In genomic region chr15:99592135-99592845, GRCh38 we compare ENCODE assay signal across 15 cellular contexts. TPM values are rescaled to one million over a fixed set of nuclear protein-coding genes. Genes with fewer than 3 reads are reported as not detected.
DNase-seq lines count a peak whose midpoint lies in the region; ATAC-seq, FAIRE-seq and TF ChIP-seq lines count a peak whose summit lies in the region.
"Had no signal": no experiment of that assay in that cellular context is flagged by ENCODE, and none has a peak within 500 bp of the region (broad histone marks: within the 10 kb centered on the region; RNA-seq: fewer than 3 reads in every experiment).

No MANE protein-coding gene starts in this region.

- H3K9me3 Mint-ChIP-seq in CD14-positive monocyte = peaks cover under 1 to 19% (median 5%) of the 10 kb centered on the region in 7 donors
- peaks cover 3 to 15% (median 8%) of the 10 kb centered on the region in 5 donors for H3K9me3 Mint-ChIP-seq in CD8-positive, alpha-beta memory T cell

- peaks cover 0 to 2% (median 0%) of the 10 kb centered on the region in 3 donors for H3K27me3 Mint-ChIP-seq in CD14-positive monocyte (ENCODE audit: low read depth in 3 of 3)
- no peaks in the 10 kb centered on the region for H3K27me3 Mint-ChIP-seq in CD8-positive, alpha-beta memory T cell
- H3K27me3 Mint-ChIP-seq: activated T-helper 17 cell treated with anti-CD3 and anti-CD28 coated beads, Interleukin-2, amount 50 U/mL, for 72 hours had no signal

- TF ChIP-seq CTCF in CD14-positive monocyte (IDR thresholded peaks at IDR 0.05) = no peak
- no peak for TF ChIP-seq CTCF in gastroesophageal sphincter (IDR thresholded peaks at IDR 0.05)

- no peak for TF ChIP-seq POLR2A in gastroesophageal sphincter (IDR thresholded peaks at IDR 0.05)

- DNase-seq in CD14-positive monocyte (ENCODE audit: low spot score) (no peak), glomerular visceral epithelial cell (ENCODE audit: extremely low spot score) (peak; percentile 22), non-pigmented ciliary epithelial cell (ENCODE audit: low read depth) (peak; percentile 53), GF-D8 (lab: John Stamatoyannopoulos, UW) (no peak), HTR-8/SVneo (ENCODE audit: insufficient read length, low spot score) (no peak)
- DNase-seq in CD8-positive, alpha-beta memory T cell = no peak
- DNase-seq: activated CD4-positive, alpha-beta T cell treated with anti-CD3 and anti-CD28 coated beads, Interleukin-2, amount 50 U/mL, for 48 hours; NCI-H1694 treated with DMSO at 0.1 percent for 48 hours; NCI-H526; upper lobe of left lung had no signal

- no peak for FAIRE-seq in HTR-8/SVneo (lab: Jason Lieb, UNC)

- no peaks in the 10 kb centered on the region for H3K4me1 ChIP-seq in CD8-positive, alpha-beta memory T cell (ENCODE audit: insufficient read depth, low read length)
- peaks cover 0 to 62% (median 2%) of the 10 kb centered on the region in 3 donors for H3K4me1 ChIP-seq in gastroesophageal sphincter

- H3K27me3 ChIP-seq in CD8-positive, alpha-beta memory T cell (ENCODE audit: insufficient read depth, low read length, poor library complexity, severe bottlenecking) = no peaks in the 10 kb centered on the region
- H3K27me3 ChIP-seq in gastroesophageal sphincter = no peaks in the 10 kb centered on the region
- H3K27me3 ChIP-seq: BLaER1 treated with 17β-estradiol and CSF1 and Interleukin-3, amounts not matched to agents 10 nM and 100 nM; upper lobe of left lung had no signal

- intact Hi-C loops in CD14-positive monocyte (cut with micrococcal nuclease) = no loop called here

- peaks cover 9 to 16% of the 10 kb centered on the region in 2 donors for H3K36me3 Mint-ChIP-seq in CD14-positive monocyte
- peaks cover 12 to 50% (median 14%) of the 10 kb centered on the region in 3 donors for H3K36me3 Mint-ChIP-seq in CD8-positive, alpha-beta memory T cell

- 78 to 79% methylated on average over 4 to 6 of the region's 6 CpGs for WGBS in gastroesophageal sphincter (ENCODE audit: low coverage in 1 of 2), 2 donors

- H3K4me1 Mint-ChIP-seq in CD14-positive monocyte = peaks cover 37% of the 10 kb centered on the region
- peaks cover 46 to 66% (median 51%) of the 10 kb centered on the region in 3 donors for H3K4me1 Mint-ChIP-seq in CD8-positive, alpha-beta memory T cell

- H3K27ac Mint-ChIP-seq in CD14-positive monocyte = peak overlapping the region in 5 of 7 donors; percentile 1 to 61 (median 10)
- H3K27ac Mint-ChIP-seq in CD8-positive, alpha-beta memory T cell = peak overlapping the region in 1 of 8 donors; percentile 34
- H3K27ac Mint-ChIP-seq: activated T-helper 17 cell treated with anti-CD3 and anti-CD28 coated beads, Interleukin-2, amount 50 U/mL, for 72 hours; T-helper 2 cell treated with Interferon-gamma antibody and Interleukin-4, amounts not matched to agents 5 μg/mL and 100 μg/mL, for 36 hours had no signal

- no peak overlapping the region for H3K4me3 Mint-ChIP-seq in CD14-positive monocyte
- no peak overlapping the region for H3K4me3 Mint-ChIP-seq in CD8-positive, alpha-beta memory T cell
- H3K4me3 Mint-ChIP-seq: activated T-helper 17 cell treated with anti-CD3 and anti-CD28 coated beads, Interleukin-2, amount 50 U/mL, for 72 hours; T-helper 2 cell treated with Interferon-gamma antibody and Interleukin-4, amounts not matched to agents 5 μg/mL and 100 μg/mL, for 36 hours had no signal

- H3K27ac ChIP-seq in angular gyrus (ENCODE audit: low read depth, low read length) = peak overlapping the region; percentile 13
- no peak overlapping the region for H3K27ac ChIP-seq in CD8-positive, alpha-beta memory T cell (ENCODE audit: low read depth, low read length)
- H3K27ac ChIP-seq in gastroesophageal sphincter = no peak overlapping the region

- H3K9me3 ChIP-seq in CD8-positive, alpha-beta memory T cell (ENCODE audit: low read length) = no peaks in the 10 kb centered on the region
- H3K9me3 ChIP-seq in gastroesophageal sphincter = peaks cover 0 to 6% (median 0%) of the 10 kb centered on the region in 3 donors
- H3K9me3 ChIP-seq: upper lobe of left lung had no signal

- H3K4me3 ChIP-seq in CD8-positive, alpha-beta memory T cell (ENCODE audit: low read length) = no peak overlapping the region
- H3K4me3 ChIP-seq in gastroesophageal sphincter = no peak overlapping the region
- H3K4me3 ChIP-seq: upper lobe of left lung had no signal

- CTCF ChIA-PET in CD8-positive, alpha-beta memory T cell (lab: Charles Lee) = no interaction called here

- no peak for ATAC-seq in gastroesophageal sphincter
- ATAC-seq: activated T-helper 17 cell treated with anti-CD3 and anti-CD28 coated beads, Interleukin-2, amount 50 U/mL, for 72 hours had no signal

- no peaks in the 10 kb centered on the region for H3K36me3 ChIP-seq in CD8-positive, alpha-beta memory T cell (ENCODE audit: insufficient read depth, low read length)
- H3K36me3 ChIP-seq in gastroesophageal sphincter = no peaks in the 10 kb centered on the region
- H3K36me3 ChIP-seq: upper lobe of left lung had no signal

- TF ChIP-seq EP300 in gastroesophageal sphincter (IDR thresholded peaks at IDR 0.05) = no peak

- POLR2A ChIA-PET in CD8-positive, alpha-beta memory T cell (lab: Charles Lee) = no interaction called here

RNA-seq across cellular contexts. Expression of gene MEF2A, which starts 26.5 kb away (rescaled TPM):
- polyA plus RNA-seq in CD14-positive monocyte = 10 to 100 TPM; 20.3 to 33.5 TPM
- 10 to 100 TPM; 21.1 to 22.4 TPM for total RNA-seq in CD8-positive, alpha-beta memory T cell
- polyA plus RNA-seq in CD8-positive, alpha-beta memory T cell = 15.3 TPM
- total RNA-seq in gastroesophageal sphincter = 100 to 1,000 TPM in 2 of 4 donors, 10 to 100 TPM in 2; 68.8 to 133 (median 95.7) TPM

Comparison
In these comparisons a context has a peak if more than half of its experiments do, and no peak if none do; other contexts are left out.
1. DNase-seq: peak in glomerular visceral epithelial cell (single experiment) and non-pigmented ciliary epithelial cell (single experiment); none in CD14-positive monocyte (single experiment), GF-D8 (single experiment), HTR-8/SVneo (single experiment) and CD8-positive, alpha-beta memory T cell (0 of 5).